ENCODE assay signal across 21 cellular contexts in genomic region chr9:100307061-100307460, GRCh38.
"Had no signal": no experiment of that assay in that cellular context is flagged by ENCODE, and none has a peak within 500 bp of the region (broad histone marks: within the 10 kb centered on the region; RNA-seq: fewer than 3 reads in every experiment).

No MANE protein-coding gene starts in this region.

- H3K27me3 Mint-ChIP-seq: activated B cell treated with CpG ODN at 0.5 μM for 24 hours; activated CD4-positive, alpha-beta T cell treated with anti-CD3 and anti-CD28 coated beads, Interleukin-2, amount 10 ng/mL, durations not matched to agents 24 days and 14 days; activated CD8-positive, alpha-beta memory T cell treated with anti-CD3 and anti-CD28 coated beads, Interleukin-2, amount 10 ng/mL, durations not matched to agents 7 days and 5 days; activated naive CD8-positive, alpha-beta T cell treated with anti-CD3 and anti-CD28 coated beads, Interleukin-2, amount 10 ng/mL, durations not matched to agents 7 days and 5 days; T-helper 17 cell had no signal

- H3K27ac Mint-ChIP-seq: activated B cell treated with CpG ODN at 0.5 μM for 24 hours; activated CD4-positive, alpha-beta T cell treated with anti-CD3 and anti-CD28 coated beads, Interleukin-2, amount 10 ng/mL, durations not matched to agents 24 days and 14 days; activated CD8-positive, alpha-beta memory T cell treated with anti-CD3 and anti-CD28 coated beads, Interleukin-2, amount 10 ng/mL, durations not matched to agents 7 days and 5 days; activated naive CD8-positive, alpha-beta T cell treated with anti-CD3 and anti-CD28 coated beads, Interleukin-2, amount 10 ng/mL, durations not matched to agents 7 days and 5 days had no signal

- ATAC-seq: activated CD8-positive, alpha-beta memory T cell treated with anti-CD3 and anti-CD28 coated beads, Interleukin-2, amount 10 ng/mL, durations not matched to agents 7 days and 5 days; T-helper 17 cell had no signal

- DNase-seq: activated B cell treated with CpG ODN at 0.5 μM for 24 hours; activated CD4-positive, alpha-beta T cell treated with anti-CD3 and anti-CD28 coated beads for 1 hour; activated CD4-positive, alpha-beta T cell treated with anti-CD3 and anti-CD28 coated beads, Interleukin-2, amount 10 ng/mL, durations not matched to agents 24 days and 14 days; activated CD4-positive, alpha-beta T cell treated with anti-CD3 and anti-CD28 coated beads, Interleukin-2, amount 50 U/mL, for 48 hours; activated CD8-positive, alpha-beta memory T cell treated with anti-CD3 and anti-CD28 coated beads, Interleukin-2, amount 10 ng/mL, durations not matched to agents 7 days and 5 days; activated naive CD4-positive, alpha-beta T cell treated with anti-CD3 and anti-CD28 coated beads, Interleukin-2, amount 50 U/mL, for 16 hours; activated naive CD8-positive, alpha-beta T cell treated with anti-CD3 and anti-CD28 coated beads, Interleukin-2, amount 10 ng/mL, durations not matched to agents 7 days and 5 days; adrenal gland; anterior cingulate cortex; colonic mucosa; MM.1S; NCI-H1105 treated with DMSO at 0.1 percent for 48 hours; NCI-H1436 treated with DMSO at 0.1 percent for 48 hours; NCI-H187 treated with DMSO at 0.1 percent for 48 hours; NCI-H2171; NCI-H345; NCI-H510A; NCI-H526 treated with DMSO at 0.1 percent for 48 hours; SIG-M5; T-helper 17 cell; T-helper 9 cell had no signal

- H3K4me1 Mint-ChIP-seq: activated B cell treated with CpG ODN at 0.5 μM for 24 hours had no signal

- H3K9me3 Mint-ChIP-seq: activated B cell treated with CpG ODN at 0.5 μM for 24 hours; activated CD4-positive, alpha-beta T cell treated with anti-CD3 and anti-CD28 coated beads, Interleukin-2, amount 10 ng/mL, durations not matched to agents 24 days and 14 days; activated naive CD8-positive, alpha-beta T cell treated with anti-CD3 and anti-CD28 coated beads, Interleukin-2, amount 10 ng/mL, durations not matched to agents 7 days and 5 days had no signal

- H3K4me3 Mint-ChIP-seq: activated B cell treated with CpG ODN at 0.5 μM for 24 hours; activated CD4-positive, alpha-beta T cell treated with anti-CD3 and anti-CD28 coated beads, Interleukin-2, amount 10 ng/mL, durations not matched to agents 24 days and 14 days; activated CD8-positive, alpha-beta memory T cell treated with anti-CD3 and anti-CD28 coated beads, Interleukin-2, amount 10 ng/mL, durations not matched to agents 7 days and 5 days; activated naive CD8-positive, alpha-beta T cell treated with anti-CD3 and anti-CD28 coated beads, Interleukin-2, amount 10 ng/mL, durations not matched to agents 7 days and 5 days; T-helper 17 cell had no signal
